In genomic region chr11:107561688-107562087, GRCh38 we compare ENCODE assay signal across 1 cellular context.
TF ChIP-seq lines count a peak whose summit lies in the region.

No MANE protein-coding gene starts in this region.

TF ChIP-seq in WTC11, 78 proteins besides CTCF, POLR2A, EP300 and RAD21 (continued from another document):
- TF ChIP-seq AR (CRISPR knock-in tag; IDR thresholded peaks at IDR 0.05) (no peak), RELA (CRISPR knock-in tag; IDR thresholded peaks at IDR 0.05; ENCODE audit: borderline replicate concordance) (no peak), SP1 (CRISPR knock-in tag; conservative IDR thresholded peaks at IDR 0.05) (no peak), GTF2I (CRISPR knock-in tag; conservative IDR thresholded peaks at IDR 0.05) (no peak), FOXP4 (CRISPR knock-in tag; IDR thresholded peaks at IDR 0.05) (no peak), CREM (CRISPR knock-in tag; IDR thresholded peaks at IDR 0.05) (no peak), NR1H2 (CRISPR knock-in tag; IDR thresholded peaks at IDR 0.05) (no peak), JAZF1 (CRISPR knock-in tag; IDR thresholded peaks at IDR 0.05) (no peak), ZNF416 (CRISPR knock-in tag; IDR thresholded peaks at IDR 0.05) (no peak), ELF4 (CRISPR knock-in tag; IDR thresholded peaks at IDR 0.05; ENCODE audit: low read depth) (no peak), JUN (CRISPR knock-in tag; IDR thresholded peaks at IDR 0.05) (no peak)
